Comparison of ENCODE assay signal across 19 cellular contexts in genomic region chr17:78392295-78392694, GRCh38. TPM values are rescaled to one million over a fixed set of nuclear protein-coding genes. Genes with fewer than 3 reads are reported as not detected.
DNase-seq lines count a peak whose midpoint lies in the region; ATAC-seq, FAIRE-seq and TF ChIP-seq lines count a peak whose summit lies in the region.
"Had no signal": no experiment of that assay in that cellular context is flagged by ENCODE, and none has a peak within 500 bp of the region (broad histone marks: within the 10 kb centered on the region; RNA-seq: fewer than 3 reads in every experiment).

No MANE protein-coding gene starts in this region.

- H3K9me3 Mint-ChIP-seq in activated naive CD4-positive, alpha-beta T cell treated with anti-CD3 and anti-CD28 coated beads for 36 hours = no peaks in the 10 kb centered on the region
- H3K9me3 Mint-ChIP-seq: stimulated activated effector memory CD8-positive, alpha-beta T cell treated with anti-CD3 and anti-CD28 coated beads, Interleukin-12 subunit alpha, Interleukin-12 subunit beta, amount 100 ng/mL, for 72 hours had no signal

- H3K27ac ChIP-seq in SK-N-SH (ENCODE audit: low read depth in 2 of 2, low read length in 1 of 2) (peak overlapping the region in 1 of 2 experiments; percentile 71; a peak in 2 of 4 replicates), HUES64 (ENCODE audit: low read depth, low read length) (peak overlapping the region; percentile 55; the same call in 1 of the 2 replicates), H1 (ENCODE audit: low read depth, low read length) (no peak overlapping the region), osteoblast (ENCODE audit: low read depth, low read length) (peak overlapping the region; percentile 85), small intestine (ENCODE audit: low read depth in 1 of 2, low read length in 1 of 2) (no peak overlapping the region)
- H3K27ac ChIP-seq: 22Rv1, ovary, Peyer's patch had no signal

- no peak overlapping the region for H2AK5ac ChIP-seq in H1 (ENCODE audit: low read depth, low read length)

- H3K36me3 ChIP-seq in SK-N-SH (replicated peaks in 1 of 2; ENCODE audit: control insufficient read depth in 1 of 2, insufficient read depth in 2 of 2, low read length in 1 of 2) (peaks cover 21 to 22% of the 10 kb centered on the region in 2 experiments), HUES64 (ENCODE audit: insufficient read depth, low read length) (peaks cover 38% of the 10 kb centered on the region), H1 (ENCODE audit: control insufficient read depth in 2 of 4, insufficient read depth in 4 of 4, low read length in 3 of 4) (peaks cover 0 to 21% (median 12%) of the 10 kb centered on the region in 4 experiments; a peak in 5 of 8 replicates), osteoblast (ENCODE audit: insufficient read depth, low read length) (peaks cover 16% of the 10 kb centered on the region), small intestine (ENCODE audit: control insufficient read depth in 2 of 2, insufficient read depth in 2 of 2, low read length in 2 of 2) (peaks cover 2 to 13% of the 10 kb centered on the region in 2 donors)
- H3K36me3 ChIP-seq: ovary had no signal

- no peak overlapping the region for H2BK120ac ChIP-seq in H1 (replicated peaks; ENCODE audit: low read depth, low read length)

- H3K9me3 ChIP-seq in SK-N-SH (no peaks in the 10 kb centered on the region), HUES64 (ENCODE audit: insufficient read depth, low read depth, low read length) (no peaks in the 10 kb centered on the region), H1 (ENCODE audit: insufficient read depth in 2 of 2, low read depth in 1 of 2, low read length in 1 of 2) (no peaks in the 10 kb centered on the region), osteoblast (ENCODE audit: low read depth, low read length) (no peaks in the 10 kb centered on the region), small intestine (ENCODE audit: control insufficient read depth, low read depth) (no peaks in the 10 kb centered on the region)
- H3K9me3 ChIP-seq: BLaER1 treated with 17β-estradiol and CSF1 and Interleukin-3, amounts not matched to agents 10 nM and 100 nM; esophagus muscularis mucosa; ovary; Peyer's patch; tibial nerve had no signal

- H3K36me3 Mint-ChIP-seq in activated naive CD4-positive, alpha-beta T cell treated with anti-CD3 and anti-CD28 coated beads for 36 hours (ENCODE audit: low read depth) = peaks cover 42% of the 10 kb centered on the region

- peaks cover 54% of the 10 kb centered on the region for H3K4me1 Mint-ChIP-seq in activated naive CD4-positive, alpha-beta T cell treated with anti-CD3 and anti-CD28 coated beads for 36 hours (ENCODE audit: low read depth)

- H3K27me3 Mint-ChIP-seq in activated naive CD4-positive, alpha-beta T cell treated with anti-CD3 and anti-CD28 coated beads for 36 hours (ENCODE audit: low read depth) = no peaks in the 10 kb centered on the region

- no peak for TF ChIP-seq POLR2A in H1 (IDR thresholded peaks at IDR 0.05; ENCODE audit: control extremely low read depth in 1 of 2, low read depth in 2 of 2, low read length in 2 of 2)

- ATAC-seq in SK-N-SH treated with all-trans-retinoic acid at 6 μM for 48 hours = no peak
- ATAC-seq: stimulated activated effector memory CD8-positive, alpha-beta T cell treated with anti-CD3 and anti-CD28 coated beads, Interleukin-12 subunit alpha, Interleukin-12 subunit beta, amount 100 ng/mL, for 72 hours had no signal

- H3K4me2 ChIP-seq in SK-N-SH (peak overlapping the region; percentile 61), H1 (ENCODE audit: insufficient read depth in 1 of 2, low read depth in 2 of 2, low read length in 2 of 2) (no peak overlapping the region), osteoblast (ENCODE audit: insufficient read depth, low read length) (no peak overlapping the region)

- H3K9me2 ChIP-seq in SK-N-SH = no peaks in the 10 kb centered on the region

- no peak overlapping the region for H2BK20ac ChIP-seq in H1 (ENCODE audit: low read length)

- no peak overlapping the region for H3K18ac ChIP-seq in H1 (ENCODE audit: extremely low read depth, low read length)

- H3K23me2 ChIP-seq in H1 (ENCODE audit: low read depth, low read length) = no peaks in the 10 kb centered on the region

- H4K20me1 ChIP-seq in SK-N-SH (ENCODE audit: insufficient read depth) (peaks cover 91% of the 10 kb centered on the region), H1 (replicated peaks in 1 of 2; ENCODE audit: control insufficient read depth in 1 of 2, insufficient read depth in 2 of 2, low read length in 2 of 2) (peaks cover 14 to 30% of the 10 kb centered on the region in 2 experiments), osteoblast (ENCODE audit: insufficient read depth, low read length) (peaks cover 5% of the 10 kb centered on the region)

- H2AFZ ChIP-seq in SK-N-SH (ENCODE audit: low read depth) = no peak overlapping the region
- no peak overlapping the region for H2AFZ ChIP-seq in H1 (ENCODE audit: low read length)
- no peak overlapping the region for H2AFZ ChIP-seq in osteoblast (ENCODE audit: low read length)

- H3K79me2 ChIP-seq in SK-N-SH (ENCODE audit: insufficient read depth) = peaks cover 100% of the 10 kb centered on the region
- peaks cover 31 to 93% of the 10 kb centered on the region in 2 experiments for H3K79me2 ChIP-seq in H1 (ENCODE audit: control insufficient read depth in 1 of 2, insufficient read depth in 2 of 2, low read length in 2 of 2)
- H3K79me2 ChIP-seq in osteoblast (ENCODE audit: insufficient read depth, low read length) = peaks cover 92% of the 10 kb centered on the region

- no peak overlapping the region for H3K4ac ChIP-seq in H1 (replicated peaks; ENCODE audit: insufficient read length, low read depth, low read length)

- no peak overlapping the region for H2BK12ac ChIP-seq in H1 (ENCODE audit: low read depth, low read length)

- H3K9ac ChIP-seq in SK-N-SH = no peak overlapping the region
- no peak overlapping the region for H3K9ac ChIP-seq in HUES64 (ENCODE audit: low read depth, low read length)
- H3K9ac ChIP-seq in H1 (replicated peaks in 1 of 4; ENCODE audit: extremely low read depth in 1 of 4, low read depth in 3 of 4, low read length in 3 of 4) = no peak overlapping the region

- TF ChIP-seq RAD21 in SK-N-SH (IDR thresholded peaks at IDR 0.05; ENCODE audit: low read length) (no peak), H1 (IDR thresholded peaks at IDR 0.05 in 1 of 2, conservative IDR thresholded peaks at IDR 0.05 in 1 of 2; ENCODE audit: low read depth in 2 of 2, low read length in 2 of 2) (no peak)

- no peaks in the 10 kb centered on the region for H3K27me3 ChIP-seq in SK-N-SH (ENCODE audit: insufficient read depth)
- no peaks in the 10 kb centered on the region for H3K27me3 ChIP-seq in HUES64 (ENCODE audit: insufficient read depth, low read length)
- no peaks in the 10 kb centered on the region for H3K27me3 ChIP-seq in H1 (replicated peaks in 1 of 4; ENCODE audit: control insufficient read depth in 3 of 4, extremely low read depth in 1 of 4, insufficient read depth in 3 of 4, low read length in 3 of 4)
- no peaks in the 10 kb centered on the region for H3K27me3 ChIP-seq in osteoblast (ENCODE audit: insufficient read depth, low read length)
- H3K27me3 ChIP-seq in small intestine (ENCODE audit: control insufficient read depth in 2 of 2, insufficient read depth in 2 of 2, low read length in 2 of 2) = no peaks in the 10 kb centered on the region
- H3K27me3 ChIP-seq: BLaER1 treated with 17β-estradiol and CSF1 and Interleukin-3, amounts not matched to agents 10 nM and 100 nM; esophagus muscularis mucosa; ovary; Peyer's patch; tibial nerve had no signal

- H3K27ac Mint-ChIP-seq in activated naive CD4-positive, alpha-beta T cell treated with anti-CD3 and anti-CD28 coated beads for 36 hours = no peak overlapping the region

- intact Hi-C loops in activated naive CD4-positive, alpha-beta T cell treated with anti-CD3 and anti-CD28 coated beads for 36 hours (cut with micrococcal nuclease) = no loop called here

- POLR2A ChIA-PET in SK-N-SH (lab: Yijun Ruan, JAX) (no interaction called here), H1 (lab: Charles Lee; ENCODE audit: partially characterized antibody) (interaction anchor here (0.8 to 1.5 kb wide), 5 partner anchors 9 to 483 kb away, joined by 3 to 7 read pairs (median 3); partner anchors contain the start of gene PGS1)

- TF ChIP-seq EP300 in SK-N-SH (IDR thresholded peaks at IDR 0.05; ENCODE audit: borderline replicate concordance in 1 of 2, low read depth in 1 of 2, low read length in 1 of 2) = no peak
- TF ChIP-seq EP300 in H1 (IDR thresholded peaks at IDR 0.05; ENCODE audit: borderline replicate concordance in 1 of 2, low read depth in 2 of 2, low read length in 2 of 2) = no peak

- no peak overlapping the region for H3K56ac ChIP-seq in H1 (replicated peaks; ENCODE audit: insufficient read length, low read depth, low read length)

- H2BK5ac ChIP-seq in H1 (ENCODE audit: low read depth, low read length) = 0 out of 2 replicates have a peak overlapping the region, but pooled peaks have one; percentile 26

- WGBS in SK-N-SH (ENCODE audit: low lambda C conversion rate) = 91% methylated on average over 6 of the region's 6 CpGs
- WGBS in HUES64 = 91% methylated on average over 5 of the region's 6 CpGs
- 88% methylated on average over 6 of the region's 6 CpGs; no CpG with 5 or more reads in 1 of the 2 experiments for WGBS in H1 (ENCODE audit: extremely low coverage in 1 of 2, insufficient coverage in 1 of 2, insufficient read length in 1 of 2, insufficient replicate concordance in 2 of 2, low coverage in 1 of 2, low lambda C conversion rate in 2 of 2, missing lambda C conversion rate in 1 of 2), 2 experiments
- 94 to 96% (median 96%) methylated on average over 6 of the region's 6 CpGs for WGBS in small intestine, 3 donors

- FAIRE-seq in H1 (lab: Jason Lieb, UNC) = no peak
- no peak for FAIRE-seq in small intestine (lab: Jason Lieb, UNC)
- FAIRE-seq: kidney had no signal

- H3K14ac ChIP-seq in H1 (ENCODE audit: insufficient read length) = no peak overlapping the region

- H3K4me3 ChIP-seq in SK-N-SH (ENCODE audit: low read depth in 2 of 2, low read length in 1 of 2) (no peak overlapping the region), HUES64 (ENCODE audit: low read length) (no peak overlapping the region), H1 (ENCODE audit: extremely low read depth in 1 of 4, insufficient read depth in 2 of 4, low read depth in 3 of 4, low read length in 4 of 4) (no peak overlapping the region), osteoblast (ENCODE audit: insufficient read depth, low read length) (no peak overlapping the region), small intestine (ENCODE audit: low read depth in 1 of 2, low read length in 2 of 2) (no peak overlapping the region)
- H3K4me3 ChIP-seq: BLaER1 treated with 17β-estradiol and CSF1 and Interleukin-3, amounts not matched to agents 10 nM and 100 nM; esophagus muscularis mucosa; ovary; Peyer's patch; tibial nerve had no signal

- H3K23ac ChIP-seq in H1 (ENCODE audit: insufficient read length) = no peak overlapping the region

- peaks cover 31% of the 10 kb centered on the region for H3F3A ChIP-seq in SK-N-SH (replicated peaks; ENCODE audit: insufficient read depth)

- peaks cover 17% of the 10 kb centered on the region for H3K79me1 ChIP-seq in H1 (ENCODE audit: low read depth, low read length)

- H4K91ac ChIP-seq in H1 (replicated peaks; ENCODE audit: insufficient read length, low read length) = no peak overlapping the region

- no peak overlapping the region for H2BK15ac ChIP-seq in H1 (ENCODE audit: low read length)

- no peak overlapping the region for H4K5ac ChIP-seq in H1 (ENCODE audit: insufficient read length, low read depth, low read length)

- DNase-seq in SK-N-SH (no peak), H1 (ENCODE audit: low read depth in 1 of 2, low spot score in 2 of 2) (no peak), osteoblast (ENCODE audit: insufficient read length, low spot score, missing footprints) (no peak), small intestine (no peak)
- DNase-seq in activated naive CD4-positive, alpha-beta T cell treated with anti-CD3 and anti-CD28 coated beads for 36 hours = no peak
- DNase-seq in stimulated activated CD4-positive, alpha-beta T cell treated with anti-CD3 and anti-CD28 coated beads, Interleukin-4, amount 100 ng/mL, for 1 hour = no peak
- DNase-seq: activated naive CD4-positive, alpha-beta T cell; DMS153; head of caudate nucleus; kidney; ovary; Peyer's patch had no signal

- CTCF ChIA-PET in SK-N-SH (lab: Yijun Ruan, JAX) = interaction anchor here (1.6 to 4.0 kb wide), 4 partner anchors 19 to 317 kb away, joined by 3 to 32 read pairs (median 22); no protein-coding TSS in a partner anchor
- CTCF ChIA-PET in H1 (lab: Charles Lee; ENCODE audit: partially characterized antibody) = interaction anchor here (1.1 to 4.0 kb wide), 8 partner anchors 10 to 141 kb away, joined by 3 to 45 read pairs (median 5); no protein-coding TSS in a partner anchor
- CTCF ChIA-PET in activated naive CD4-positive, alpha-beta T cell treated with anti-CD3 and anti-CD28 coated beads for 36 hours (lab: Charles Lee) = interaction anchor here (0.6 to 1.8 kb wide), 6 partner anchors 10 to 56 kb away, joined by 3 to 7 read pairs (median 5); no protein-coding TSS in a partner anchor

- H3K4me1 ChIP-seq in SK-N-SH (ENCODE audit: control insufficient read depth in 1 of 2, insufficient read depth in 2 of 2, low read depth in 1 of 2, low read length in 1 of 2) (peaks cover 13 to 30% of the 10 kb centered on the region in 2 experiments; a peak in 3 of 4 replicates), HUES64 (ENCODE audit: insufficient read depth, low read length) (peaks cover 22% of the 10 kb centered on the region; the same call in 1 of the 2 replicates), H1 (replicated peaks in 1 of 4; ENCODE audit: control insufficient read depth in 3 of 4, insufficient read depth in 4 of 4, low read length in 3 of 4) (peaks cover 0 to 4% (median 0%) of the 10 kb centered on the region in 4 experiments; a peak in 4 of 7 replicates), osteoblast (ENCODE audit: insufficient read depth, low read length) (peaks cover 40% of the 10 kb centered on the region), small intestine (ENCODE audit: control insufficient read depth in 2 of 2, insufficient read depth in 1 of 2, low read depth in 1 of 2, low read length in 1 of 2) (peaks cover 0 to 5% of the 10 kb centered on the region in 2 donors)

- no peak for TF ChIP-seq CTCF in SK-N-SH (IDR thresholded peaks at IDR 0.05)
- no peak for TF ChIP-seq CTCF in H1 (IDR thresholded peaks at IDR 0.05; ENCODE audit: control extremely low read depth in 1 of 3, insufficient read depth in 1 of 3, low read depth in 1 of 3, low read length in 3 of 3)
- no peak for TF ChIP-seq CTCF in osteoblast (IDR thresholded peaks at IDR 0.05; ENCODE audit: extremely low read depth, low read depth, low read length)

- H3K4me3 Mint-ChIP-seq in activated naive CD4-positive, alpha-beta T cell treated with anti-CD3 and anti-CD28 coated beads for 36 hours = no peak overlapping the region
- H3K4me3 Mint-ChIP-seq: stimulated activated effector memory CD8-positive, alpha-beta T cell treated with anti-CD3 and anti-CD28 coated beads, Interleukin-12 subunit alpha, Interleukin-12 subunit beta, amount 100 ng/mL, for 72 hours had no signal

- H4K8ac ChIP-seq in H1 (ENCODE audit: extremely low read depth, insufficient read depth, low read length) = no peak overlapping the region

RNA-seq across cellular contexts. Expression of gene PGS1, which starts 13.8 kb away (rescaled TPM):
- polyA plus RNA-seq in SK-N-SH (2012; rRNA removed) (88.4 and 106 TPM in 2 replicates), H1 (2011; rRNA removed) (46.7 and 69.3 TPM in 2 replicates), small intestine (10 to 100 TPM; 14.9 to 24.9 (median 16.1) TPM)
- polyA plus RNA-seq in SK-N-SH (2012; cell fraction: cytosol; rRNA removed) = 35.9 and 56.9 TPM in 2 replicates
- 264 and 311 TPM in 2 replicates for polyA plus RNA-seq in SK-N-SH (2012; cell fraction: nucleus; rRNA removed)
- 20.3 TPM for polyA plus RNA-seq in HUES64 (2013, experiment 1 of 2)
- 21.7 TPM for polyA plus RNA-seq in HUES64 (2013, experiment 2 of 2)
- 56.7 and 60.0 TPM in 2 replicates for total RNA-seq in H1 (2021; fragmentation: NEBNext Ultra II Directional; extraction: Animal tissue kit (Norgen Biotek cat#: 25700))
- polyA plus RNA-seq in H1 (2011; cell fraction: cytosol; rRNA removed) = 69.5 TPM
- 180 TPM for polyA plus RNA-seq in H1 (2011; cell fraction: nucleus; rRNA removed)
- 38.8 to 53.2 TPM (median 48.6 TPM) in 4 replicates for polyA plus RNA-seq in H1 (2012, experiment 1 of 2)
- 42.4 TPM for polyA plus RNA-seq in H1 (2012, experiment 2 of 2)
- polyA plus RNA-seq in H1 (2013, experiment 1 of 2) = 34.5 TPM
- polyA plus RNA-seq in H1 (2013, experiment 2 of 2) = 33.4 TPM
- 49.7 and 65.7 TPM in 2 replicates for polyA minus RNA-seq in H1 (2011; rRNA and poly(A)+ RNA removed)
- polyA minus RNA-seq in H1 (2011; cell fraction: cytosol; rRNA and poly(A)+ RNA removed) = 37.5 TPM
- 62.2 TPM for polyA minus RNA-seq in H1 (2011; cell fraction: nucleus; rRNA and poly(A)+ RNA removed)
- total RNA-seq in osteoblast = 34.4 and 39.5 TPM in 2 replicates
- 10 to 100 TPM; 69.0 to 73.1 TPM for total RNA-seq in activated naive CD4-positive, alpha-beta T cell treated with anti-CD3 and anti-CD28 coated beads for 36 hours

RNA-seq across cellular contexts. Expression of gene SOCS3, which starts 32.4 kb away (rescaled TPM):
- polyA plus RNA-seq in SK-N-SH (2012; rRNA removed) (24.9 and 26.1 TPM in 2 replicates), H1 (2011; rRNA removed) (10.1 and 15.2 TPM in 2 replicates), small intestine (10 to 100 TPM in 1 of 3 donors, 1 to 10 TPM in 2; 3.4 to 67.3 (median 6.5) TPM)
- 16.5 and 23.9 TPM in 2 replicates for polyA plus RNA-seq in SK-N-SH (2012; cell fraction: cytosol; rRNA removed)
- 51.0 and 55.2 TPM in 2 replicates for polyA plus RNA-seq in SK-N-SH (2012; cell fraction: nucleus; rRNA removed)
- 11.4 TPM for polyA plus RNA-seq in HUES64 (2013, experiment 1 of 2)
- 12.7 TPM for polyA plus RNA-seq in HUES64 (2013, experiment 2 of 2)
- total RNA-seq in H1 (2021; fragmentation: NEBNext Ultra II Directional; extraction: Animal tissue kit (Norgen Biotek cat#: 25700)) = 47.9 and 49.4 TPM in 2 replicates
- polyA plus RNA-seq in H1 (2011; cell fraction: cytosol; rRNA removed) = 13.5 TPM
- 33.4 TPM for polyA plus RNA-seq in H1 (2011; cell fraction: nucleus; rRNA removed)
- 13.7 to 17.9 TPM (median 15.6 TPM) in 4 replicates for polyA plus RNA-seq in H1 (2012, experiment 1 of 2)
- 21.7 TPM for polyA plus RNA-seq in H1 (2012, experiment 2 of 2)
- 28.0 TPM for polyA plus RNA-seq in H1 (2013, experiment 1 of 2)
- 27.0 TPM for polyA plus RNA-seq in H1 (2013, experiment 2 of 2)
- 7.3 and 11.0 TPM in 2 replicates for polyA minus RNA-seq in H1 (2011; rRNA and poly(A)+ RNA removed)
- 17.7 TPM for polyA minus RNA-seq in H1 (2011; cell fraction: cytosol; rRNA and poly(A)+ RNA removed)
- 14.3 TPM for polyA minus RNA-seq in H1 (2011; cell fraction: nucleus; rRNA and poly(A)+ RNA removed)
- 78.1 and 95.2 TPM in 2 replicates for total RNA-seq in osteoblast
- total RNA-seq in activated naive CD4-positive, alpha-beta T cell treated with anti-CD3 and anti-CD28 coated beads for 36 hours = 100 to 1,000 TPM; 281 to 290 TPM

Comparison
In these comparisons a context has a peak if more than half of its experiments do, and no peak if none do; other contexts are left out.
1. H3K27ac ChIP-seq: peak in HUES64 (single experiment) and osteoblast (single experiment); none in H1 (single experiment) and small intestine (0 of 2).